In the genomic region with DNA sequence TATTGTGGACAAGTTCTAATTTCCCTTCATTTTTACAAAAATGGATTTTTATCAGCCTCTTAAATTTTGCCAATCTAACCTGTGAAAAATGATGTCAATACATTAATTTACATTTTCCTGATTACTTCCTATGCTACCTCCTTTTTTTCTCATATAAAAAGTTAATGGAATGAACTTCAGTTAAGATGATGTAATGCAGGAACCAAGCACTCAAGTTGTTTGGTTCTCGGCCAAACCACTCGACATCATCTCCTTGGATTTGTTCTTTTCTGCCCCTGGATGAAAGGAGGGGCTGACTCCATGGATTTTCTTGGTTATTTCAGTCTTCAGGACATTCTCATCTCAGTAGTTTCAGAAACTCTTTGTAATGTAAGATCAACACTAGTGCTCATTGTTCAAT, we compare ENCODE assay signal across 25 cellular contexts.
A peak's percentile ranks its signal among the peaks of the same experiment; 100 is the strongest.
DNase-seq lines count a peak whose midpoint lies in the region; ATAC-seq and TF ChIP-seq lines count a peak whose summit lies in the region.
"Had no signal": no experiment of that assay in that cellular context is flagged by ENCODE, and none has a peak within 500 bp of the region (broad histone marks: within the 10 kb centered on the region; RNA-seq: fewer than 3 reads in every experiment).

No MANE protein-coding gene starts in this region.

- ATAC-seq in left lobe of liver (no peak), GM18861 (IDR thresholded peaks at IDR 0.05; ENCODE audit: unreplicated experiment) (no peak)
- ATAC-seq: GM12878; stimulated activated naive B cell treated with anti-CD40 and anti-IgM and Interleukin-4, amounts not matched to agents 10 μg/mL and 1 μg/mL and 100 μg/mL, for 72 hours had no signal

- H3K9me3 ChIP-seq in adipocyte (ENCODE audit: control insufficient read depth, low read length): peaks cover 14% of the 10 kb centered on the region
- H3K9me3 ChIP-seq: BLaER1 treated with 17β-estradiol and CSF1 and Interleukin-3, amounts not matched to agents 10 nM and 100 nM had no signal

- no peaks in the 10 kb centered on the region for H3K4me1 ChIP-seq in adipocyte (ENCODE audit: control insufficient read depth, insufficient read depth, low read length)
- H3K4me1 ChIP-seq: tibial artery had no signal

- no peak overlapping the region for H3K9ac ChIP-seq in adipocyte (ENCODE audit: low read length)
- H3K9ac ChIP-seq: BLaER1 treated with 17β-estradiol and CSF1 and Interleukin-3, amounts not matched to agents 10 nM and 100 nM had no signal

- H3K4me3 ChIP-seq in adipocyte (ENCODE audit: low read length): no peak overlapping the region
- H3K4me3 ChIP-seq in fibroblast of the aortic adventitia (ENCODE audit: low read depth, low read length): no peak overlapping the region
- H3K4me3 ChIP-seq: BLaER1 treated with 17β-estradiol and CSF1 and Interleukin-3, amounts not matched to agents 10 nM and 100 nM; coronary artery; GM12878; tibial artery had no signal

- no peak for TF ChIP-seq CTCF in fibroblast of the aortic adventitia (IDR thresholded peaks at IDR 0.05; ENCODE audit: insufficient read depth, low read length)

- DNase-seq in DMS53 (lab: John Stamatoyannopoulos, UW): peak; percentile 2
- DNase-seq in DMS53 treated with DMSO at 0.1 percent for 48 hours (lab: John Stamatoyannopoulos, UW; ENCODE audit: unreplicated experiment): no peak
- DNase-seq in adipocyte (ENCODE audit: low read depth): peak; percentile 10
- peak; percentile 18 for DNase-seq in fibroblast of the aortic adventitia (ENCODE audit: low read depth)
- peak; percentile 10 for DNase-seq in smooth muscle cell of the brain vasculature (ENCODE audit: low read depth, low spot score)
- DNase-seq in activated CD4-positive, alpha-beta T cell treated with anti-CD3 and anti-CD28 coated beads, Interleukin-2, amount 50 U/mL, for 4 hours: no peak
- DNase-seq in left lobe of liver (ENCODE audit: low spot score): no peak
- DNase-seq: 8988T; activated CD4-positive, alpha-beta T cell treated with anti-CD3 and anti-CD28 coated beads, Interleukin-2, amount 50 U/mL, for 48 hours; activated naive CD4-positive, alpha-beta T cell; activated T-cell treated with anti-CD3 and anti-CD28 coated beads for 4 hours; aorta; GF-D8; NCI-H1092 treated with DMSO at 0.1 percent for 48 hours; NCI-H2081; NCI-H526; SHP77 treated with DMSO at 0.1 percent for 48 hours; stimulated activated CD4-positive, alpha-beta T cell treated with anti-CD3 and anti-CD28 coated beads, Interleukin-15, amount 100 ng/mL, for 24 hours; stimulated activated naive B cell treated with anti-CD40 and anti-IgM and Interleukin-4, amounts not matched to agents 10 μg/mL and 1 μg/mL and 100 μg/mL, for 72 hours; T-helper 1 cell; tibial artery had no signal

- H3K27me3 ChIP-seq in adipocyte (replicated peaks; ENCODE audit: control insufficient read depth, insufficient read depth, low read length): no peaks in the 10 kb centered on the region
- H3K27me3 ChIP-seq: BLaER1 treated with 17β-estradiol and CSF1 and Interleukin-3, amounts not matched to agents 10 nM and 100 nM; tibial artery had no signal

- no peaks in the 10 kb centered on the region for H3K36me3 ChIP-seq in adipocyte (ENCODE audit: control insufficient read depth, insufficient read depth, low read length, severe bottlenecking)
- H3K36me3 ChIP-seq: BLaER1 treated with 17β-estradiol and CSF1 and Interleukin-3, amounts not matched to agents 10 nM and 100 nM; tibial artery had no signal

Comparison
In these comparisons a context has a peak if more than half of its experiments do, and no peak if none do; other contexts are left out.
1. DNase-seq: peak in DMS53 (single experiment), adipocyte (single experiment), fibroblast of the aortic adventitia (single experiment) and smooth muscle cell of the brain vasculature (single experiment); none in DMS53 treated with DMSO at 0.1 percent for 48 hours (single experiment), activated CD4-positive, alpha-beta T cell treated with anti-CD3 and anti-CD28 coated beads, Interleukin-2, amount 50 U/mL, for 4 hours (0 of 2) and left lobe of liver (single experiment).